In genomic region chr9:123488683-123489321, GRCh38 we compare ENCODE assay signal across 23 cellular contexts.
"Had no signal": no experiment of that assay in that cellular context is flagged by ENCODE, and none has a peak within 500 bp of the region (broad histone marks: within the 10 kb centered on the region; RNA-seq: fewer than 3 reads in every experiment).

No MANE protein-coding gene starts in this region.

- H3K4me1 ChIP-seq: SJSA1 had no signal

- FAIRE-seq: astrocyte, RCC 7860 had no signal

- H3K36me3 ChIP-seq: brain microvascular endothelial cell, cardiac muscle cell, MG63, SJSA1 had no signal

- H3K4me3 ChIP-seq: cardiac muscle cell, MG63, SJSA1 had no signal

- H3K27ac ChIP-seq: brain microvascular endothelial cell, cardiac muscle cell, SJSA1 had no signal

- DNase-seq: activated B cell treated with CpG ODN at 0.5 μM for 24 hours; activated CD4-positive, alpha-beta memory T cell treated with anti-CD3 and anti-CD28 coated beads for 36 hours; activated CD4-positive, alpha-beta T cell treated with anti-CD3 and anti-CD28 coated beads, Interleukin-2, amount 10 ng/mL, durations not matched to agents 7 days and 5 days; activated CD8-positive, alpha-beta memory T cell treated with anti-CD3 and anti-CD28 coated beads for 24 hours; activated effector memory CD4-positive, alpha-beta T cell treated with anti-CD3 and anti-CD28 coated beads, Interleukin-2, amount 50 U/mL, for 16 hours; activated naive CD4-positive, alpha-beta T cell treated with Interleukin-2 at 50 U/mL for 16 hours; activated T-cell treated with anti-CD3 and anti-CD28 coated beads, Interleukin-2, amount 50 U/mL, for 4 hours; brain microvascular endothelial cell; MG63; MV-4-11; NCI-H1092 treated with DMSO at 0.1 percent for 48 hours; NCI-H1436 treated with DMSO at 0.1 percent for 48 hours; NCI-H187 treated with DMSO at 0.1 percent for 48 hours; NCI-H2081 treated with DMSO at 0.1 percent for 48 hours; NCI-H446; NCI-H524; PC-3; SHP77 had no signal

- H3K27me3 ChIP-seq: brain microvascular endothelial cell, cardiac muscle cell, MG63, SJSA1 had no signal

- ATAC-seq: activated naive CD4-positive, alpha-beta T cell treated with anti-CD3 and anti-CD28 coated beads, Interleukin-2, amount 50 U/mL, for 72 hours; activated T-cell treated with anti-CD3 and anti-CD28 coated beads, Interleukin-2, amount 50 U/mL, for 4 hours; PC-3 had no signal

- H3K9me3 ChIP-seq: MG63, SJSA1 had no signal
